22 cellular contexts compared by ENCODE assay signal in genomic region chr12:55325801-55326200, GRCh38. TPM values are rescaled to one million over a fixed set of nuclear protein-coding genes. Genes with fewer than 3 reads are reported as not detected.
"Had no signal": no experiment of that assay in that cellular context is flagged by ENCODE, and none has a peak within 500 bp of the region (broad histone marks: within the 10 kb centered on the region; RNA-seq: fewer than 3 reads in every experiment).

No MANE protein-coding gene starts in this region.

RNA-seq across cellular contexts. Expression of gene OR6C3, which starts 4.7 kb away (rescaled TPM):
- total RNA-seq: activated B cell treated with CpG ODN at 0.5 μM for 24 hours; activated CD4-positive, alpha-beta memory T cell treated with anti-CD3 and anti-CD28 coated beads for 36 hours; activated CD4-positive, alpha-beta T cell treated with anti-CD3 and anti-CD28 coated beads, Interleukin-2, amount 10 ng/mL, durations not matched to agents 24 days and 14 days; activated CD8-positive, alpha-beta memory T cell treated with anti-CD3 and anti-CD28 coated beads for 36 hours; activated CD8-positive, alpha-beta T cell treated with anti-CD3 and anti-CD28 coated beads for 36 hours; activated naive CD4-positive, alpha-beta T cell treated with anti-CD3 and anti-CD28 coated beads for 36 hours; activated naive CD4-positive, alpha-beta T cell treated with anti-CD3 and anti-CD28 coated beads, Interleukin-2, amount 50 U/mL, for 72 hours; activated naive CD8-positive, alpha-beta T cell treated with anti-CD3 and anti-CD28 coated beads for 36 hours; activated T-cell treated with anti-CD3 and anti-CD28 coated beads, Interleukin-2, amount 50 U/mL, for 4 hours; activated T-cell treated with anti-CD3 and anti-CD28 coated beads, Interleukin-2, amount 50 U/mL, for 72 hours; activated T-helper 1 cell treated with anti-CD3 and anti-CD28 coated beads, Interleukin-12 subunit alpha, Interleukin-12 subunit beta, Interleukin-2, Interleukin-4 antibody, amounts not matched to agents 30 ng/mL and 10 ng/mL and 1 ng/mL, durations not matched to agents 14 hours and 24 hours and 36 hours; activated T-helper 17 cell treated with anti-CD3 and anti-CD28 coated beads, Interleukin-2, amount 50 U/mL, for 72 hours; adrenal gland; aorta; astrocyte; body of pancreas; breast epithelium; cardiac septum; cerebellum; T-helper 1 cell treated with Interleukin-12 subunit alpha and Interleukin-12 subunit beta and Interleukin-4 antibody, amounts not matched to agents 30 ng/mL and 1 ng/mL, for 36 hours; T-helper 17 cell; T-helper 2 cell treated with Interferon-gamma antibody and Interleukin-4, amounts not matched to agents 100 ng/mL and 5 ng/mL, for 36 hours had no signal
- polyA plus RNA-seq: adrenal gland, aorta had no signal

RNA-seq across cellular contexts. Expression of gene OR6C1, which starts 11.7 kb away (rescaled TPM):
- total RNA-seq: activated B cell treated with CpG ODN at 0.5 μM for 24 hours; activated CD4-positive, alpha-beta memory T cell treated with anti-CD3 and anti-CD28 coated beads for 36 hours; activated CD4-positive, alpha-beta T cell treated with anti-CD3 and anti-CD28 coated beads, Interleukin-2, amount 10 ng/mL, durations not matched to agents 24 days and 14 days; activated CD8-positive, alpha-beta memory T cell treated with anti-CD3 and anti-CD28 coated beads for 36 hours; activated CD8-positive, alpha-beta T cell treated with anti-CD3 and anti-CD28 coated beads for 36 hours; activated naive CD4-positive, alpha-beta T cell treated with anti-CD3 and anti-CD28 coated beads for 36 hours; activated naive CD4-positive, alpha-beta T cell treated with anti-CD3 and anti-CD28 coated beads, Interleukin-2, amount 50 U/mL, for 72 hours; activated naive CD8-positive, alpha-beta T cell treated with anti-CD3 and anti-CD28 coated beads for 36 hours; activated T-cell treated with anti-CD3 and anti-CD28 coated beads, Interleukin-2, amount 50 U/mL, for 4 hours; activated T-cell treated with anti-CD3 and anti-CD28 coated beads, Interleukin-2, amount 50 U/mL, for 72 hours; activated T-helper 1 cell treated with anti-CD3 and anti-CD28 coated beads, Interleukin-12 subunit alpha, Interleukin-12 subunit beta, Interleukin-2, Interleukin-4 antibody, amounts not matched to agents 30 ng/mL and 10 ng/mL and 1 ng/mL, durations not matched to agents 14 hours and 24 hours and 36 hours; activated T-helper 17 cell treated with anti-CD3 and anti-CD28 coated beads, Interleukin-2, amount 50 U/mL, for 72 hours; adrenal gland; aorta; astrocyte; body of pancreas; breast epithelium; cardiac septum; cerebellum; T-helper 1 cell treated with Interleukin-12 subunit alpha and Interleukin-12 subunit beta and Interleukin-4 antibody, amounts not matched to agents 30 ng/mL and 1 ng/mL, for 36 hours; T-helper 17 cell; T-helper 2 cell treated with Interferon-gamma antibody and Interleukin-4, amounts not matched to agents 100 ng/mL and 5 ng/mL, for 36 hours had no signal
- polyA plus RNA-seq: adrenal gland, aorta had no signal

RNA-seq across cellular contexts. Expression of gene OR6C6, which starts 29.4 kb away (rescaled TPM):
- total RNA-seq: activated B cell treated with CpG ODN at 0.5 μM for 24 hours; activated CD4-positive, alpha-beta memory T cell treated with anti-CD3 and anti-CD28 coated beads for 36 hours; activated CD4-positive, alpha-beta T cell treated with anti-CD3 and anti-CD28 coated beads, Interleukin-2, amount 10 ng/mL, durations not matched to agents 24 days and 14 days; activated CD8-positive, alpha-beta memory T cell treated with anti-CD3 and anti-CD28 coated beads for 36 hours; activated CD8-positive, alpha-beta T cell treated with anti-CD3 and anti-CD28 coated beads for 36 hours; activated naive CD4-positive, alpha-beta T cell treated with anti-CD3 and anti-CD28 coated beads for 36 hours; activated naive CD4-positive, alpha-beta T cell treated with anti-CD3 and anti-CD28 coated beads, Interleukin-2, amount 50 U/mL, for 72 hours; activated naive CD8-positive, alpha-beta T cell treated with anti-CD3 and anti-CD28 coated beads for 36 hours; activated T-cell treated with anti-CD3 and anti-CD28 coated beads, Interleukin-2, amount 50 U/mL, for 4 hours; activated T-cell treated with anti-CD3 and anti-CD28 coated beads, Interleukin-2, amount 50 U/mL, for 72 hours; activated T-helper 1 cell treated with anti-CD3 and anti-CD28 coated beads, Interleukin-12 subunit alpha, Interleukin-12 subunit beta, Interleukin-2, Interleukin-4 antibody, amounts not matched to agents 30 ng/mL and 10 ng/mL and 1 ng/mL, durations not matched to agents 14 hours and 24 hours and 36 hours; activated T-helper 17 cell treated with anti-CD3 and anti-CD28 coated beads, Interleukin-2, amount 50 U/mL, for 72 hours; adrenal gland; aorta; astrocyte; body of pancreas; breast epithelium; cardiac septum; cerebellum; T-helper 1 cell treated with Interleukin-12 subunit alpha and Interleukin-12 subunit beta and Interleukin-4 antibody, amounts not matched to agents 30 ng/mL and 1 ng/mL, for 36 hours; T-helper 17 cell; T-helper 2 cell treated with Interferon-gamma antibody and Interleukin-4, amounts not matched to agents 100 ng/mL and 5 ng/mL, for 36 hours had no signal
- polyA plus RNA-seq: adrenal gland, aorta had no signal

RNA-seq across cellular contexts. Expression of gene OR6C75, which starts 37.0 kb away (rescaled TPM):
- total RNA-seq: activated B cell treated with CpG ODN at 0.5 μM for 24 hours; activated CD4-positive, alpha-beta memory T cell treated with anti-CD3 and anti-CD28 coated beads for 36 hours; activated CD4-positive, alpha-beta T cell treated with anti-CD3 and anti-CD28 coated beads, Interleukin-2, amount 10 ng/mL, durations not matched to agents 24 days and 14 days; activated CD8-positive, alpha-beta memory T cell treated with anti-CD3 and anti-CD28 coated beads for 36 hours; activated CD8-positive, alpha-beta T cell treated with anti-CD3 and anti-CD28 coated beads for 36 hours; activated naive CD4-positive, alpha-beta T cell treated with anti-CD3 and anti-CD28 coated beads for 36 hours; activated naive CD4-positive, alpha-beta T cell treated with anti-CD3 and anti-CD28 coated beads, Interleukin-2, amount 50 U/mL, for 72 hours; activated naive CD8-positive, alpha-beta T cell treated with anti-CD3 and anti-CD28 coated beads for 36 hours; activated T-cell treated with anti-CD3 and anti-CD28 coated beads, Interleukin-2, amount 50 U/mL, for 4 hours; activated T-cell treated with anti-CD3 and anti-CD28 coated beads, Interleukin-2, amount 50 U/mL, for 72 hours; activated T-helper 1 cell treated with anti-CD3 and anti-CD28 coated beads, Interleukin-12 subunit alpha, Interleukin-12 subunit beta, Interleukin-2, Interleukin-4 antibody, amounts not matched to agents 30 ng/mL and 10 ng/mL and 1 ng/mL, durations not matched to agents 14 hours and 24 hours and 36 hours; activated T-helper 17 cell treated with anti-CD3 and anti-CD28 coated beads, Interleukin-2, amount 50 U/mL, for 72 hours; adrenal gland; aorta; astrocyte; body of pancreas; breast epithelium; cardiac septum; cerebellum; T-helper 1 cell treated with Interleukin-12 subunit alpha and Interleukin-12 subunit beta and Interleukin-4 antibody, amounts not matched to agents 30 ng/mL and 1 ng/mL, for 36 hours; T-helper 17 cell; T-helper 2 cell treated with Interferon-gamma antibody and Interleukin-4, amounts not matched to agents 100 ng/mL and 5 ng/mL, for 36 hours had no signal
- polyA plus RNA-seq: adrenal gland, aorta had no signal
